In the genomic region with DNA sequence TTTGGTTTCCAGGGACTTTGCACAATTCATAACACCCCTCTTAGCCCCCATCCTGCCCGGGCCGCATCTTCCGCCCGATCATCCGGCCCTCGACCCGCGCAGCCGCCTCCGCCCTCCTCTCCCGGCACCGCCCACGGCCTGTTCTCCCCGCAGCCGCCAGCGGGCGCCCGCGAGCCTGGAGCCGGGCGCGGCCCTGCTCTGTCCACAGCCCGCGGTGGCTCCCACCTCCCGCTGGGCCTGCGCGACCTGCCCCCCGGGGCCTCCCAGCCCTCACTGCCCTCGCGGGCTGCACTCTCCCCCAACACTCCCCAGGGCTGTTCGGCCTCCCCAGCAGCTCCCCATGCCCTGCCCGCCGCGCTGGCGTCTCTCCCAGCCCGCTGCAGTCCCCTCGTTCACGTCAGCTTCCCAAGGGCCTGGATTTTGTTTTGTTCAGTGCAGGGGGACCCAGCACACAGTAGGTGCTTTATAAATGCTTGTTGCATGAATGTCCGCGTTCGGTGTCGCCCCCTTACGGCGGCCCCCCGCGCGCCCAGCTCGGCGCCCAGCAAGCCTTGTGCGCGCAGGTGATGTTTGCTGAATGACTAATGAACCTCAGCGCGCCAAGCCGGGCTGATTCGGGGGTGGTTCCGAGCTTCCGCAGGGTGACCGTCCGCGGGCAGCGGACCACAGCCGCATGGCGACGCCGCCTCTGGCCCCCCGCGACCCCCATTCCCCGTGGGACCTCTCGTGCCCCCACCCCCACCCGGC, we compare ENCODE assay signal across 1 cellular context.
A peak's percentile ranks its signal among the peaks of the same experiment; 100 is the strongest.
TF ChIP-seq lines count a peak whose summit lies in the region.

No MANE protein-coding gene starts in this region.

TF ChIP-seq in HepG2, 621 proteins besides CTCF, POLR2A, EP300 and RAD21 (continued from another document and continues in another):
- TF ChIP-seq, protein P1, sequence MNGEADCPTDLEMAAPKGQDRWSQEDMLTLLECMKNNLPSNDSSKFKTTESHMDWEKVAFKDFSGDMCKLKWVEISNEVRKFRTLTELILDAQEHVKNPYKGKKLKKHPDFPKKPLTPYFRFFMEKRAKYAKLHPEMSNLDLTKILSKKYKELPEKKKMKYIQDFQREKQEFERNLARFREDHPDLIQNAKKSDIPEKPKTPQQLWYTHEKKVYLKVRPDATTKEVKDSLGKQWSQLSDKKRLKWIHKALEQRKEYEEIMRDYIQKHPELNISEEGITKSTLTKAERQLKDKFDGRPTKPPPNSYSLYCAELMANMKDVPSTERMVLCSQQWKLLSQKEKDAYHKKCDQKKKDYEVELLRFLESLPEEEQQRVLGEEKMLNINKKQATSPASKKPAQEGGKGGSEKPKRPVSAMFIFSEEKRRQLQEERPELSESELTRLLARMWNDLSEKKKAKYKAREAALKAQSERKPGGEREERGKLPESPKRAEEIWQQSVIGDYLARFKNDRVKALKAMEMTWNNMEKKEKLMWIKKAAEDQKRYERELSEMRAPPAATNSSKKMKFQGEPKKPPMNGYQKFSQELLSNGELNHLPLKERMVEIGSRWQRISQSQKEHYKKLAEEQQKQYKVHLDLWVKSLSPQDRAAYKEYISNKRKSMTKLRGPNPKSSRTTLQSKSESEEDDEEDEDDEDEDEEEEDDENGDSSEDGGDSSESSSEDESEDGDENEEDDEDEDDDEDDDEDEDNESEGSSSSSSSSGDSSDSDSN (CRISPR knock-in tag; IDR thresholded peaks at IDR 0.05), result peak; percentile 31; the same call in 1 of the 2 replicates
- TF ChIP-seq, protein P2, sequence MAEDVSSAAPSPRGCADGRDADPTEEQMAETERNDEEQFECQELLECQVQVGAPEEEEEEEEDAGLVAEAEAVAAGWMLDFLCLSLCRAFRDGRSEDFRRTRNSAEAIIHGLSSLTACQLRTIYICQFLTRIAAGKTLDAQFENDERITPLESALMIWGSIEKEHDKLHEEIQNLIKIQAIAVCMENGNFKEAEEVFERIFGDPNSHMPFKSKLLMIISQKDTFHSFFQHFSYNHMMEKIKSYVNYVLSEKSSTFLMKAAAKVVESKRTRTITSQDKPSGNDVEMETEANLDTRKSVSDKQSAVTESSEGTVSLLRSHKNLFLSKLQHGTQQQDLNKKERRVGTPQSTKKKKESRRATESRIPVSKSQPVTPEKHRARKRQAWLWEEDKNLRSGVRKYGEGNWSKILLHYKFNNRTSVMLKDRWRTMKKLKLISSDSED (CRISPR knock-in tag; IDR thresholded peaks at IDR 0.05), result 0 out of 2 replicates have a peak, but pooled peaks have one; percentile 77
- TF ChIP-seq NAIF1 (CRISPR knock-in tag; IDR thresholded peaks at IDR 0.05; ENCODE audit: borderline replicate concordance) (no peak), RNF2 (conservative IDR thresholded peaks at IDR 0.05; ENCODE audit: low read depth) (peak; percentile 37; the same call in 1 of the 2 replicates), POLR2AphosphoS2 (IDR thresholded peaks at IDR 0.05; ENCODE audit: low read depth, low read length) (no peak), POLR2G (IDR thresholded peaks at IDR 0.05; ENCODE audit: low read depth, low read length) (no peak; the same call in 1 of the 2 replicates), HNRNPL (IDR thresholded peaks at IDR 0.05; ENCODE audit: low read depth, low read length) (no peak), ZFYVE20 (CRISPR knock-in tag; IDR thresholded peaks at IDR 0.05; ENCODE audit: borderline replicate concordance, low read depth) (no peak), TCF12 (IDR thresholded peaks at IDR 0.05) (no peak), TCF12 (CRISPR knock-in tag; IDR thresholded peaks at IDR 0.05) (no peak), PITX1 (CRISPR knock-in tag; IDR thresholded peaks at IDR 0.05) (no peak), NFKBIZ (CRISPR knock-in tag; IDR thresholded peaks at IDR 0.05) (no peak), ZSCAN30 (CRISPR knock-in tag; IDR thresholded peaks at IDR 0.05) (no peak), ERF (CRISPR knock-in tag; IDR thresholded peaks at IDR 0.05) (peak; percentile 33; the same call in 1 of the 2 replicates), HOXD1 (CRISPR knock-in tag; IDR thresholded peaks at IDR 0.05) (no peak), ARNTL (CRISPR knock-in tag; IDR thresholded peaks at IDR 0.05) (peak; percentile 39; the same call in 1 of the 2 replicates), FOXK2 (IDR thresholded peaks at IDR 0.05) (no peak), YEATS4 (CRISPR knock-in tag; IDR thresholded peaks at IDR 0.05; ENCODE audit: borderline replicate concordance) (no peak; the same call in 1 of the 2 replicates), ZFP1 (CRISPR knock-in tag; IDR thresholded peaks at IDR 0.05) (no peak), ZKSCAN5 (CRISPR knock-in tag; IDR thresholded peaks at IDR 0.05) (no peak), TARDBP (CRISPR knock-in tag; IDR thresholded peaks at IDR 0.05) (no peak), PHF5A (CRISPR knock-in tag; IDR thresholded peaks at IDR 0.05; ENCODE audit: low read depth, unreplicated experiment) (no peak), ZNF614 (CRISPR knock-in tag; IDR thresholded peaks at IDR 0.05; ENCODE audit: borderline replicate concordance) (0 out of 2 replicates have a peak, but pooled peaks have one; percentile 18), ZNF777 (CRISPR knock-in tag; IDR thresholded peaks at IDR 0.05) (peak; percentile 57; the same call in 1 of the 2 replicates), FOSL1 (CRISPR knock-in tag; IDR thresholded peaks at IDR 0.05; ENCODE audit: borderline replicate concordance) (peak; percentile 78; the same call in 1 of the 2 replicates), TCF7 (IDR thresholded peaks at IDR 0.05; ENCODE audit: low read depth) (no peak), NFKB2 (CRISPR knock-in tag; IDR thresholded peaks at IDR 0.05; ENCODE audit: borderline replicate concordance) (peak; percentile 51; the same call in 1 of the 2 replicates), PHB2 (IDR thresholded peaks at IDR 0.05; ENCODE audit: partially characterized antibody) (no peak), ZNF552 (CRISPR knock-in tag; IDR thresholded peaks at IDR 0.05; ENCODE audit: borderline replicate concordance) (no peak), MYNN (CRISPR knock-in tag; IDR thresholded peaks at IDR 0.05; ENCODE audit: low read depth) (peak; percentile 23; the same call in 1 of the 2 replicates), SYNCRIP (IDR thresholded peaks at IDR 0.05; ENCODE audit: insufficient read depth, low read depth, low read length) (no peak), MAF1 (CRISPR knock-in tag; IDR thresholded peaks at IDR 0.05; ENCODE audit: borderline replicate concordance) (no peak), ZFP62 (CRISPR knock-in tag; IDR thresholded peaks at IDR 0.05) (no peak), RBM22 (optimal IDR thresholded peaks at IDR 0.05; ENCODE audit: low read length) (no peak), ADNP (CRISPR knock-in tag; IDR thresholded peaks at IDR 0.05) (peak; percentile 44; the same call in 1 of the 2 replicates), ZFP36 (IDR thresholded peaks at IDR 0.05; ENCODE audit: borderline replicate concordance, low read depth, low read length, partially characterized antibody) (no peak)
- TF ChIP-seq, protein P3, sequence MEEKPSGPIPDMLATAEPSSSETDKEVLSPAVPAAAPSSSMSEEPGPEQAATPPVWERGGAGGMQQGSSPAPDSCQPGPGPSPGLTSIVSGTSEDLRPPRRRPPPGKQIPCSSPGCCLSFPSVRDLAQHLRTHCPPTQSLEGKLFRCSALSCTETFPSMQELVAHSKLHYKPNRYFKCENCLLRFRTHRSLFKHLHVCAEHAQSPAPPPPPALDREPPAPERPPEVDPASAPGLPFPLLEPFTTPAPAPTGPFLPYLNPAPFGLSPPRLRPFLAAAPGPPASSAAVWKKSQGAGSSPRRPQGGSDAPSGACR (CRISPR knock-in tag; IDR thresholded peaks at IDR 0.05), result no peak
- TF ChIP-seq, protein P4, sequence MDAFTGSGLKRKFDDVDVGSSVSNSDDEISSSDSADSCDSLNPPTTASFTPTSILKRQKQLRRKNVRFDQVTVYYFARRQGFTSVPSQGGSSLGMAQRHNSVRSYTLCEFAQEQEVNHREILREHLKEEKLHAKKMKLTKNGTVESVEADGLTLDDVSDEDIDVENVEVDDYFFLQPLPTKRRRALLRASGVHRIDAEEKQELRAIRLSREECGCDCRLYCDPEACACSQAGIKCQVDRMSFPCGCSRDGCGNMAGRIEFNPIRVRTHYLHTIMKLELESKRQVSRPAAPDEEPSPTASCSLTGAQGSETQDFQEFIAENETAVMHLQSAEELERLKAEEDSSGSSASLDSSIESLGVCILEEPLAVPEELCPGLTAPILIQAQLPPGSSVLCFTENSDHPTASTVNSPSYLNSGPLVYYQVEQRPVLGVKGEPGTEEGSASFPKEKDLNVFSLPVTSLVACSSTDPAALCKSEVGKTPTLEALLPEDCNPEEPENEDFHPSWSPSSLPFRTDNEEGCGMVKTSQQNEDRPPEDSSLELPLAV (CRISPR knock-in tag; conservative IDR thresholded peaks at IDR 0.05; ENCODE audit: low read depth), result no peak
- TF ChIP-seq, protein P5, sequence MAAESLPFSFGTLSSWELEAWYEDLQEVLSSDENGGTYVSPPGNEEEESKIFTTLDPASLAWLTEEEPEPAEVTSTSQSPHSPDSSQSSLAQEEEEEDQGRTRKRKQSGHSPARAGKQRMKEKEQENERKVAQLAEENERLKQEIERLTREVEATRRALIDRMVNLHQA (CRISPR knock-in tag; IDR thresholded peaks at IDR 0.05), result no peak
- TF ChIP-seq, protein P6, sequence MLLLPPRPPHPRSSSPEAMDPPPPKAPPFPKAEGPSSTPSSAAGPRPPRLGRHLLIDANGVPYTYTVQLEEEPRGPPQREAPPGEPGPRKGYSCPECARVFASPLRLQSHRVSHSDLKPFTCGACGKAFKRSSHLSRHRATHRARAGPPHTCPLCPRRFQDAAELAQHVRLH (CRISPR knock-in tag; IDR thresholded peaks at IDR 0.05; ENCODE audit: borderline replicate concordance, low read depth), result 0 out of 2 replicates have a peak, but pooled peaks have one; percentile 31
- TF ChIP-seq, protein P7, sequence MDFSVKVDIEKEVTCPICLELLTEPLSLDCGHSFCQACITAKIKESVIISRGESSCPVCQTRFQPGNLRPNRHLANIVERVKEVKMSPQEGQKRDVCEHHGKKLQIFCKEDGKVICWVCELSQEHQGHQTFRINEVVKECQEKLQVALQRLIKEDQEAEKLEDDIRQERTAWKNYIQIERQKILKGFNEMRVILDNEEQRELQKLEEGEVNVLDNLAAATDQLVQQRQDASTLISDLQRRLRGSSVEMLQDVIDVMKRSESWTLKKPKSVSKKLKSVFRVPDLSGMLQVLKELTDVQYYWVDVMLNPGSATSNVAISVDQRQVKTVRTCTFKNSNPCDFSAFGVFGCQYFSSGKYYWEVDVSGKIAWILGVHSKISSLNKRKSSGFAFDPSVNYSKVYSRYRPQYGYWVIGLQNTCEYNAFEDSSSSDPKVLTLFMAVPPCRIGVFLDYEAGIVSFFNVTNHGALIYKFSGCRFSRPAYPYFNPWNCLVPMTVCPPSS (IDR thresholded peaks at IDR 0.05), result no peak
- TF ChIP-seq, protein P8, sequence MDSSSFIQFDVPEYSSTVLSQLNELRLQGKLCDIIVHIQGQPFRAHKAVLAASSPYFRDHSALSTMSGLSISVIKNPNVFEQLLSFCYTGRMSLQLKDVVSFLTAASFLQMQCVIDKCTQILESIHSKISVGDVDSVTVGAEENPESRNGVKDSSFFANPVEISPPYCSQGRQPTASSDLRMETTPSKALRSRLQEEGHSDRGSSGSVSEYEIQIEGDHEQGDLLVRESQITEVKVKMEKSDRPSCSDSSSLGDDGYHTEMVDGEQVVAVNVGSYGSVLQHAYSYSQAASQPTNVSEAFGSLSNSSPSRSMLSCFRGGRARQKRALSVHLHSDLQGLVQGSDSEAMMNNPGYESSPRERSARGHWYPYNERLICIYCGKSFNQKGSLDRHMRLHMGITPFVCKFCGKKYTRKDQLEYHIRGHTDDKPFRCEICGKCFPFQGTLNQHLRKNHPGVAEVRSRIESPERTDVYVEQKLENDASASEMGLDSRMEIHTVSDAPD (CRISPR knock-in tag; IDR thresholded peaks at IDR 0.05), result no peak
- TF ChIP-seq, protein P9, sequence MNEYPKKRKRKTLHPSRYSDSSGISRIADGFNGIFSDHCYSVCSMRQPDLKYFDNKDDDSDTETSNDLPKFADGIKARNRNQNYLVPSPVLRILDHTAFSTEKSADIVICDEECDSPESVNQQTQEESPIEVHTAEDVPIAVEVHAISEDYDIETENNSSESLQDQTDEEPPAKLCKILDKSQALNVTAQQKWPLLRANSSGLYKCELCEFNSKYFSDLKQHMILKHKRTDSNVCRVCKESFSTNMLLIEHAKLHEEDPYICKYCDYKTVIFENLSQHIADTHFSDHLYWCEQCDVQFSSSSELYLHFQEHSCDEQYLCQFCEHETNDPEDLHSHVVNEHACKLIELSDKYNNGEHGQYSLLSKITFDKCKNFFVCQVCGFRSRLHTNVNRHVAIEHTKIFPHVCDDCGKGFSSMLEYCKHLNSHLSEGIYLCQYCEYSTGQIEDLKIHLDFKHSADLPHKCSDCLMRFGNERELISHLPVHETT (CRISPR knock-in tag; conservative IDR thresholded peaks at IDR 0.05), result no peak
- TF ChIP-seq, protein P10, sequence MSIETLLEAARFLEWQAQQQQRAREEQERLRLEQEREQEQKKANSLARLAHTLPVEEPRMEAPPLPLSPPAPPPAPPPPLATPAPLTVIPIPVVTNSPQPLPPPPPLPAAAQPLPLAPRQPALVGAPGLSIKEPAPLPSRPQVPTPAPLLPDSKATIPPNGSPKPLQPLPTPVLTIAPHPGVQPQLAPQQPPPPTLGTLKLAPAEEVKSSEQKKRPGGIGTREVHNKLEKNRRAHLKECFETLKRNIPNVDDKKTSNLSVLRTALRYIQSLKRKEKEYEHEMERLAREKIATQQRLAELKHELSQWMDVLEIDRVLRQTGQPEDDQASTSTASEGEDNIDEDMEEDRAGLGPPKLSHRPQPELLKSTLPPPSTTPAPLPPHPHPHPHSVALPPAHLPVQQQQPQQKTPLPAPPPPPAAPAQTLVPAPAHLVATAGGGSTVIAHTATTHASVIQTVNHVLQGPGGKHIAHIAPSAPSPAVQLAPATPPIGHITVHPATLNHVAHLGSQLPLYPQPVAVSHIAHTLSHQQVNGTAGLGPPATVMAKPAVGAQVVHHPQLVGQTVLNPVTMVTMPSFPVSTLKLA (IDR thresholded peaks at IDR 0.05), result no peak
- TF ChIP-seq, protein P11, sequence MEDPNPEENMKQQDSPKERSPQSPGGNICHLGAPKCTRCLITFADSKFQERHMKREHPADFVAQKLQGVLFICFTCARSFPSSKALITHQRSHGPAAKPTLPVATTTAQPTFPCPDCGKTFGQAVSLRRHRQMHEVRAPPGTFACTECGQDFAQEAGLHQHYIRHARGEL (CRISPR knock-in tag; IDR thresholded peaks at IDR 0.05), result no peak
- TF ChIP-seq, protein P12, sequence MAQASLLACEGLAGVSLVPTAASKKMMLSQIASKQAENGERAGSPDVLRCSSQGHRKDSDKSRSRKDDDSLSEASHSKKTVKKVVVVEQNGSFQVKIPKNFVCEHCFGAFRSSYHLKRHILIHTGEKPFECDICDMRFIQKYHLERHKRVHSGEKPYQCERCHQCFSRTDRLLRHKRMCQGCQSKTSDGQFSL (CRISPR knock-in tag; IDR thresholded peaks at IDR 0.05), result 0 out of 2 replicates have a peak, but pooled peaks have one; percentile 43
- TF ChIP-seq, protein P13, sequence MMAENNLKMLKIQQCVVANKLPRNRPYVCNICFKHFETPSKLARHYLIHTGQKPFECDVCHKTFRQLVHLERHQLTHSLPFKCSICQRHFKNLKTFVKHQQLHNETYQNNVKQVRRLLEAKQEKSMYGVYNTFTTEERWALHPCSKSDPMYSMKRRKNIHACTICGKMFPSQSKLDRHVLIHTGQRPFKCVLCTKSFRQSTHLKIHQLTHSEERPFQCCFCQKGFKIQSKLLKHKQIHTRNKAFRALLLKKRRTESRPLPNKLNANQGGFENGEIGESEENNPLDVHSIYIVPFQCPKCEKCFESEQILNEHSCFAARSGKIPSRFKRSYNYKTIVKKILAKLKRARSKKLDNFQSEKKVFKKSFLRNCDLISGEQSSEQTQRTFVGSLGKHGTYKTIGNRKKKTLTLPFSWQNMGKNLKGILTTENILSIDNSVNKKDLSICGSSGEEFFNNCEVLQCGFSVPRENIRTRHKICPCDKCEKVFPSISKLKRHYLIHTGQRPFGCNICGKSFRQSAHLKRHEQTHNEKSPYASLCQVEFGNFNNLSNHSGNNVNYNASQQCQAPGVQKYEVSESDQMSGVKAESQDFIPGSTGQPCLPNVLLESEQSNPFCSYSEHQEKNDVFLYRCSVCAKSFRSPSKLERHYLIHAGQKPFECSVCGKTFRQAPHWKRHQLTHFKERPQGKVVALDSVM (CRISPR knock-in tag; IDR thresholded peaks at IDR 0.05), result no peak; the same call in 1 of the 2 replicates
